In the genomic region with DNA sequence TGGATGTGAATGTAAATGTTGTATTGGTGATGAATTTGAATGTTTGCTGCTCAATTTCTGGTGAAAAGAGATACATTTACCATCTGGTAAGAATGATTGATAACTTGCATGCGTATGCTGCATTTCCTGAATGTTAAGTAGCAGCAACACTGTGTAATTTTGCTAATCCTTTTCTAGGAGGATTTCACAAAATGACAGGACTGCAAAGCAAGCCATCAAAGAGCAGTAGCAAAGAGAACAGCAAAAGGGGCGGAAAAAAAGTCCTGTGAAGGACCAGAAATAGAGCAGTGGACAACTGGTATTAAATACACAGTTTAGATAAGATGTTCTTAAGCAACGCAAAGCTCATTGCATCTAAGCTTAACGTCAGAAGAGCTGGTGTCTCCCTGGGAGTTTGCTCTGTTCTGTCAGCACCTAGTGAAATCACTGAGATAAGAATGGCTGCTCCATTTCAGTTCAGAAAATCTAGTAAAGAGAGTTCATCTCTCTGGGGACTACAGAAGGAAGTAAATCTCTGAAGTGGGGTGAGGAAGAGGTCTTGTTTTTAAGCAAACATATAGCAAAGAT, we compare ENCODE assay signal across 1 cellular context.
TF ChIP-seq lines count a peak whose summit lies in the region.

No MANE protein-coding gene starts in this region.

TF ChIP-seq in neural cell, 6 proteins besides CTCF, POLR2A, EP300 and RAD21 (continued from another document):
- TF ChIP-seq, protein P1, sequence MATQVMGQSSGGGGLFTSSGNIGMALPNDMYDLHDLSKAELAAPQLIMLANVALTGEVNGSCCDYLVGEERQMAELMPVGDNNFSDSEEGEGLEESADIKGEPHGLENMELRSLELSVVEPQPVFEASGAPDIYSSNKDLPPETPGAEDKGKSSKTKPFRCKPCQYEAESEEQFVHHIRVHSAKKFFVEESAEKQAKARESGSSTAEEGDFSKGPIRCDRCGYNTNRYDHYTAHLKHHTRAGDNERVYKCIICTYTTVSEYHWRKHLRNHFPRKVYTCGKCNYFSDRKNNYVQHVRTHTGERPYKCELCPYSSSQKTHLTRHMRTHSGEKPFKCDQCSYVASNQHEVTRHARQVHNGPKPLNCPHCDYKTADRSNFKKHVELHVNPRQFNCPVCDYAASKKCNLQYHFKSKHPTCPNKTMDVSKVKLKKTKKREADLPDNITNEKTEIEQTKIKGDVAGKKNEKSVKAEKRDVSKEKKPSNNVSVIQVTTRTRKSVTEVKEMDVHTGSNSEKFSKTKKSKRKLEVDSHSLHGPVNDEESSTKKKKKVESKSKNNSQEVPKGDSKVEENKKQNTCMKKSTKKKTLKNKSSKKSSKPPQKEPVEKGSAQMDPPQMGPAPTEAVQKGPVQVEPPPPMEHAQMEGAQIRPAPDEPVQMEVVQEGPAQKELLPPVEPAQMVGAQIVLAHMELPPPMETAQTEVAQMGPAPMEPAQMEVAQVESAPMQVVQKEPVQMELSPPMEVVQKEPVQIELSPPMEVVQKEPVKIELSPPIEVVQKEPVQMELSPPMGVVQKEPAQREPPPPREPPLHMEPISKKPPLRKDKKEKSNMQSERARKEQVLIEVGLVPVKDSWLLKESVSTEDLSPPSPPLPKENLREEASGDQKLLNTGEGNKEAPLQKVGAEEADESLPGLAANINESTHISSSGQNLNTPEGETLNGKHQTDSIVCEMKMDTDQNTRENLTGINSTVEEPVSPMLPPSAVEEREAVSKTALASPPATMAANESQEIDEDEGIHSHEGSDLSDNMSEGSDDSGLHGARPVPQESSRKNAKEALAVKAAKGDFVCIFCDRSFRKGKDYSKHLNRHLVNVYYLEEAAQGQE (IDR thresholded peaks at IDR 0.05; ENCODE audit: borderline replicate concordance), result no peak
